Comparison of ENCODE assay signal across 1 cellular context in genomic region chr14:64504897-64505771, GRCh38.
A peak's percentile ranks its signal among the peaks of the same experiment; 100 is the strongest.
TF ChIP-seq lines count a peak whose summit lies in the region.

No MANE protein-coding gene starts in this region.

TF ChIP-seq in HepG2, 621 proteins besides CTCF, POLR2A, EP300 and RAD21 (continued from another document and continues in another):
- TF ChIP-seq HMGXB4 (CRISPR knock-in tag; IDR thresholded peaks at IDR 0.05; ENCODE audit: borderline replicate concordance in 1 of 2, low read depth in 1 of 2) (peak in 1 of 2 experiments; percentile 18; a peak in 1 of 4 replicates), ZNF383 (CRISPR knock-in tag; IDR thresholded peaks at IDR 0.05; ENCODE audit: borderline replicate concordance) (no peak), JUND (CRISPR knock-in tag; IDR thresholded peaks at IDR 0.05) (no peak), ARID5B (CRISPR knock-in tag; IDR thresholded peaks at IDR 0.05) (no peak), ZNF670 (CRISPR knock-in tag; IDR thresholded peaks at IDR 0.05; ENCODE audit: borderline replicate concordance) (no peak), AFF4 (CRISPR knock-in tag; IDR thresholded peaks at IDR 0.05) (no peak), ZNF547 (CRISPR knock-in tag; IDR thresholded peaks at IDR 0.05) (peak; percentile 2; the same call in 1 of the 2 replicates), ZNF558 (CRISPR knock-in tag; IDR thresholded peaks at IDR 0.05; ENCODE audit: borderline replicate concordance) (no peak; the same call in 1 of the 2 replicates), HNRNPLL (IDR thresholded peaks at IDR 0.05; ENCODE audit: low read depth, low read length, poor library complexity, severe bottlenecking) (peak; percentile 80), E2F2 (CRISPR knock-in tag; IDR thresholded peaks at IDR 0.05; ENCODE audit: borderline replicate concordance) (no peak), ZNF292 (CRISPR knock-in tag; IDR thresholded peaks at IDR 0.05; ENCODE audit: borderline replicate concordance, low read depth) (no peak), ZNF598 (CRISPR knock-in tag; IDR thresholded peaks at IDR 0.05; ENCODE audit: borderline replicate concordance) (no peak), HNF1B (CRISPR knock-in tag; IDR thresholded peaks at IDR 0.05) (0 out of 2 replicates have a peak, but pooled peaks have one; percentile 7), SP5 (CRISPR knock-in tag; IDR thresholded peaks at IDR 0.05; ENCODE audit: borderline replicate concordance, low read depth) (peak; percentile 67; the same call in 1 of the 2 replicates), YEATS2 (CRISPR knock-in tag; IDR thresholded peaks at IDR 0.05; ENCODE audit: borderline replicate concordance) (no peak), SRSF4 (IDR thresholded peaks at IDR 0.05; ENCODE audit: low read depth, low read length, poor library complexity, severe bottlenecking) (peak; percentile 21), CENPBD1 (CRISPR knock-in tag; IDR thresholded peaks at IDR 0.05; ENCODE audit: borderline replicate concordance, low read depth) (no peak), HIVEP1 (CRISPR knock-in tag; IDR thresholded peaks at IDR 0.05) (no peak), ZNF18 (CRISPR knock-in tag; IDR thresholded peaks at IDR 0.05; ENCODE audit: insufficient replicate concordance) (peak; percentile 46), ZNF160 (CRISPR knock-in tag; IDR thresholded peaks at IDR 0.05) (no peak), KLF13 (CRISPR knock-in tag; IDR thresholded peaks at IDR 0.05) (no peak), ZNF451 (CRISPR knock-in tag; IDR thresholded peaks at IDR 0.05) (no peak), ZNF703 (CRISPR knock-in tag; IDR thresholded peaks at IDR 0.05; ENCODE audit: borderline replicate concordance) (no peak), ZBTB25 (CRISPR knock-in tag; IDR thresholded peaks at IDR 0.05) (no peak), ZBTB7A (CRISPR knock-in tag; IDR thresholded peaks at IDR 0.05) (0 out of 2 replicates have a peak, but pooled peaks have one; percentile 39), ZNF275 (CRISPR knock-in tag; IDR thresholded peaks at IDR 0.05; ENCODE audit: borderline replicate concordance) (0 out of 2 replicates have a peak, but pooled peaks have one; percentile 18), ZFP82 (CRISPR knock-in tag; IDR thresholded peaks at IDR 0.05; ENCODE audit: borderline replicate concordance) (no peak; the same call in 1 of the 2 replicates)
